1 cellular context compared by ENCODE assay signal in genomic region chr10:35642023-35642792, GRCh38.
A peak's percentile ranks its signal among the peaks of the same experiment; 100 is the strongest.
TF ChIP-seq lines count a peak whose summit lies in the region.

FZD8 (minus strand) TSS chr10:35642296; CDS start chr10:35641429, 867 bp downstream.

TF ChIP-seq in HepG2, 621 proteins besides CTCF, POLR2A, EP300 and RAD21 (continued from another document and continues in another):
- no peak for TF ChIP-seq SP4 (CRISPR knock-in tag; IDR thresholded peaks at IDR 0.05)
- TF ChIP-seq KLF15 (CRISPR knock-in tag; IDR thresholded peaks at IDR 0.05; ENCODE audit: borderline replicate concordance) = no peak
- TF ChIP-seq FOXP1 (IDR thresholded peaks at IDR 0.05) = no peak
- no peak for TF ChIP-seq FOXP1 (CRISPR knock-in tag; IDR thresholded peaks at IDR 0.05)
- no peak for TF ChIP-seq ATM (IDR thresholded peaks at IDR 0.05; ENCODE audit: borderline replicate concordance)
- no peak for TF ChIP-seq ZNF138 (CRISPR knock-in tag; IDR thresholded peaks at IDR 0.05; ENCODE audit: low read depth)
- TF ChIP-seq PAX8 (CRISPR knock-in tag; IDR thresholded peaks at IDR 0.05; ENCODE audit: borderline replicate concordance) = no peak
- TF ChIP-seq TRAFD1 (CRISPR knock-in tag; IDR thresholded peaks at IDR 0.05; ENCODE audit: borderline replicate concordance) = no peak
- TF ChIP-seq ZMYM4 (CRISPR knock-in tag; IDR thresholded peaks at IDR 0.05) = no peak
- 0 out of 2 replicates have a peak, but pooled peaks have one; percentile 18 for TF ChIP-seq RBFOX2 (IDR thresholded peaks at IDR 0.05; ENCODE audit: low read depth, low read length)
- TF ChIP-seq TP53 (CRISPR knock-in tag; conservative IDR thresholded peaks at IDR 0.05) = no peak
- TF ChIP-seq SNAI1 (CRISPR knock-in tag; IDR thresholded peaks at IDR 0.05; ENCODE audit: borderline replicate concordance) = no peak
- TF ChIP-seq SALL2 (CRISPR knock-in tag; IDR thresholded peaks at IDR 0.05) = no peak
- TF ChIP-seq ETV5 (CRISPR knock-in tag; IDR thresholded peaks at IDR 0.05; ENCODE audit: borderline replicate concordance) = no peak
- TF ChIP-seq ZNF224 (CRISPR knock-in tag; IDR thresholded peaks at IDR 0.05) = 0 out of 2 replicates have a peak, but pooled peaks have one; percentile 33
- TF ChIP-seq NR0B2 (CRISPR knock-in tag; IDR thresholded peaks at IDR 0.05) = no peak
- TF ChIP-seq AKAP8 (CRISPR knock-in tag; IDR thresholded peaks at IDR 0.05) = no peak
- TF ChIP-seq THAP9 (CRISPR knock-in tag; IDR thresholded peaks at IDR 0.05; ENCODE audit: borderline replicate concordance) = no peak
- TF ChIP-seq YEATS4 (CRISPR knock-in tag; IDR thresholded peaks at IDR 0.05; ENCODE audit: borderline replicate concordance) = no peak
- 0 out of 2 replicates have a peak, but pooled peaks have one; percentile 12 for TF ChIP-seq SP5 (CRISPR knock-in tag; IDR thresholded peaks at IDR 0.05; ENCODE audit: borderline replicate concordance, low read depth)
- no peak for TF ChIP-seq ZNF414 (CRISPR knock-in tag; IDR thresholded peaks at IDR 0.05)
- no peak for TF ChIP-seq ZNF142 (CRISPR knock-in tag; IDR thresholded peaks at IDR 0.05)
- TF ChIP-seq ZNF605 (CRISPR knock-in tag; IDR thresholded peaks at IDR 0.05) = no peak
- no peak for TF ChIP-seq FOSL2 (CRISPR knock-in tag; IDR thresholded peaks at IDR 0.05)
- TF ChIP-seq HNF4A (CRISPR knock-in tag; IDR thresholded peaks at IDR 0.05) = no peak
- no peak for TF ChIP-seq ZKSCAN5 (CRISPR knock-in tag; IDR thresholded peaks at IDR 0.05)
- no peak for TF ChIP-seq CBX2 (IDR thresholded peaks at IDR 0.05; ENCODE audit: low read depth, low read length)
- no peak for TF ChIP-seq CBX2 (CRISPR knock-in tag; IDR thresholded peaks at IDR 0.05; ENCODE audit: low read depth)
- TF ChIP-seq ISX (CRISPR knock-in tag; conservative IDR thresholded peaks at IDR 0.05) = no peak
- TF ChIP-seq TEAD2 (CRISPR knock-in tag; IDR thresholded peaks at IDR 0.05) = no peak
- TF ChIP-seq TAF15 (IDR thresholded peaks at IDR 0.05; ENCODE audit: low read depth, low read length, poor library complexity, severe bottlenecking) = peak; percentile 25
- TF ChIP-seq PATZ1 (CRISPR knock-in tag; IDR thresholded peaks at IDR 0.05) = no peak
- no peak for TF ChIP-seq SKIL (CRISPR knock-in tag; IDR thresholded peaks at IDR 0.05; ENCODE audit: borderline replicate concordance)
- no peak for TF ChIP-seq ZNF263 (CRISPR knock-in tag; IDR thresholded peaks at IDR 0.05)
- no peak for TF ChIP-seq ZHX2 (IDR thresholded peaks at IDR 0.05; ENCODE audit: low read depth)
- TF ChIP-seq ZHX2 (CRISPR knock-in tag; IDR thresholded peaks at IDR 0.05; ENCODE audit: borderline replicate concordance) = no peak
- no peak for TF ChIP-seq ZSCAN30 (CRISPR knock-in tag; IDR thresholded peaks at IDR 0.05)
